ENCODE assay signal across 9 cellular contexts in the genomic region with DNA sequence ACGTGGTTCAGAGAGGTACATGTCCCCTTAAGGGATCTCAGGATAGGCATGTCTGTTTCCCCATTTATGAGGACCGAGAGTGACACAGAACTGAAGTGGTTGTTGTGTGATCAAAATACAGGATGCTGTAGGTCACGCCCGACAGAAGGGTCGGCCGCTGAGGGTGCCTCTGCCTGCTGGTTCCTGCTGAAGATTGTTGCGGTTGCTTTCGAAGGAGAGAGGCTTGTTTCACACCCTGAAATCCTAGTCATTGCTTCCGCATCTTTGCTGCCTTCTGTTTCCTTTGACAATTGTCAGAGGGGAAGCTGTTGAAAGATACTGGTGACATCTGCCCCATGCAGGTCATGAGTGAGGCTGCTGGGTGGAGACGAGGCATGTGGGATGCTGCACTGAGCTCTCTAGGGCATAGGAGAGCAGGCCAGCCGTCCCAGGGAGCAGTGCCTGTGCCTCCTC. TPM values are rescaled to one million over a fixed set of nuclear protein-coding genes. Genes with fewer than 3 reads are reported as not detected.
DNase-seq lines count a peak whose midpoint lies in the region; ATAC-seq and TF ChIP-seq lines count a peak whose summit lies in the region.
"Had no signal": no experiment of that assay in that cellular context is flagged by ENCODE, and none has a peak within 500 bp of the region (broad histone marks: within the 10 kb centered on the region; RNA-seq: fewer than 3 reads in every experiment).

No MANE protein-coding gene starts in this region.

- H3K4me3 ChIP-seq in coronary artery (no peak overlapping the region), breast epithelium (no peak overlapping the region)

- H3K9me3 ChIP-seq in breast epithelium: no peaks in the 10 kb centered on the region

- no peaks in the 10 kb centered on the region for H3K9me3 Mint-ChIP-seq in natural killer cell treated with Interleukin-12 subunit alpha and Interleukin-12 subunit beta and Interleukin-15 and Interleukin-18, amount 100 ng/mL, for 72 hours

- TF ChIP-seq POLR2A in breast epithelium (IDR thresholded peaks at IDR 0.05) (no peak), GM18505 (IDR thresholded peaks at IDR 0.05; ENCODE audit: borderline replicate concordance, extremely low read depth, insufficient read depth, insufficient read length) (no peak)

- H3K4me3 Mint-ChIP-seq in natural killer cell treated with Interleukin-12 subunit alpha and Interleukin-12 subunit beta and Interleukin-15 and Interleukin-18, amount 100 ng/mL, for 72 hours: peak overlapping the region; percentile 83

- H3K27ac ChIP-seq in coronary artery: peak overlapping the region in 1 of 2 donors; percentile 60
- H3K27ac ChIP-seq in breast epithelium: no peak overlapping the region

- intact Hi-C loops in breast epithelium (cut with DNase I; ENCODE audit: low total_unique reads): no loop called here

- no peaks in the 10 kb centered on the region for H3K27me3 Mint-ChIP-seq in natural killer cell treated with Interleukin-12 subunit alpha and Interleukin-12 subunit beta and Interleukin-15 and Interleukin-18, amount 100 ng/mL, for 72 hours

- no peaks in the 10 kb centered on the region for H3K36me3 ChIP-seq in breast epithelium

- H3K27ac Mint-ChIP-seq in natural killer cell treated with Interleukin-12 subunit alpha and Interleukin-12 subunit beta and Interleukin-15 and Interleukin-18, amount 100 ng/mL, for 72 hours: peak overlapping the region; percentile 76 to 87

- peaks cover 57 to 60% of the 10 kb centered on the region in 2 donors for H3K4me1 Mint-ChIP-seq in natural killer cell treated with Interleukin-12 subunit alpha and Interleukin-12 subunit beta and Interleukin-15 and Interleukin-18, amount 100 ng/mL, for 72 hours (ENCODE audit: low read depth in 2 of 2)

- H3K36me3 Mint-ChIP-seq in natural killer cell treated with Interleukin-12 subunit alpha and Interleukin-12 subunit beta and Interleukin-15 and Interleukin-18, amount 100 ng/mL, for 72 hours: no peaks in the 10 kb centered on the region

- TF ChIP-seq CTCF in coronary artery (IDR thresholded peaks at IDR 0.05) (no peak), breast epithelium (IDR thresholded peaks at IDR 0.05) (no peak)

- DNase-seq in NOMO-1 treated with dmso at 0.1 percent for 144 hours (lab: John Stamatoyannopoulos, UW; ENCODE audit: unreplicated experiment) (peak; percentile 99), NCI-H1694 treated with DMSO at 0.1 percent for 48 hours (lab: John Stamatoyannopoulos, UW) (no peak), coronary artery (ENCODE audit: low spot score) (no peak), breast epithelium (ENCODE audit: low spot score in 2 of 2) (no peak)
- DNase-seq in activated naive CD4-positive, alpha-beta T cell treated with Interleukin-2 at 50 U/mL for 16 hours: peak; percentile 66
- peak; percentile 73 for DNase-seq in natural killer cell treated with Interleukin-12 subunit alpha and Interleukin-12 subunit beta and Interleukin-15 and Interleukin-18, amount 100 ng/mL, for 72 hours (ENCODE audit: low spot score)

- peaks cover 6 to 12% of the 10 kb centered on the region in 2 donors for H3K4me1 ChIP-seq in breast epithelium

- ATAC-seq in GM21447 (IDR thresholded peaks at IDR 0.05; ENCODE audit: unreplicated experiment) (peak; percentile 47), GM18505 (IDR thresholded peaks at IDR 0.05; ENCODE audit: unreplicated experiment) (no peak)
- ATAC-seq in natural killer cell treated with Interleukin-12 subunit alpha and Interleukin-12 subunit beta and Interleukin-15 and Interleukin-18, amount 100 ng/mL, for 72 hours: peak; percentile 68 to 81

- no peaks in the 10 kb centered on the region for H3K27me3 ChIP-seq in breast epithelium

RNA-seq across cellular contexts. Expression of gene NAT9, which starts 3.8 kb away (rescaled TPM):
- 10 to 100 TPM; 42.9 to 60.7 TPM for total RNA-seq in natural killer cell treated with Interleukin-12 subunit alpha and Interleukin-12 subunit beta and Interleukin-15 and Interleukin-18, amount 100 ng/mL, for 72 hours
- 10 to 100 TPM; 20.6 to 41.3 (median 40.0) TPM for total RNA-seq in breast epithelium

RNA-seq across cellular contexts. Expression of gene NHERF1, which starts 31.5 kb away (rescaled TPM):
- total RNA-seq in natural killer cell treated with Interleukin-12 subunit alpha and Interleukin-12 subunit beta and Interleukin-15 and Interleukin-18, amount 100 ng/mL, for 72 hours: 100 to 1,000 TPM; 159 to 187 TPM
- total RNA-seq in breast epithelium: 10 to 100 TPM; 15.8 to 82.8 (median 36.4) TPM

RNA-seq across cellular contexts. Expression of gene RAB37, which starts 42.9 kb away (rescaled TPM):
- 1 to 10 TPM; 1.3 to 3.3 TPM for total RNA-seq in natural killer cell treated with Interleukin-12 subunit alpha and Interleukin-12 subunit beta and Interleukin-15 and Interleukin-18, amount 100 ng/mL, for 72 hours
- total RNA-seq in breast epithelium: 1 to 10 TPM in 2 of 3 donors, under 1 TPM in 1; 0.98 to 2.1 (median 2.0) TPM
- total RNA-seq: M059J had no signal

Comparison
In these comparisons a context has a peak if more than half of its experiments do, and no peak if none do; other contexts are left out.
1. DNase-seq: peak in NOMO-1 treated with dmso at 0.1 percent for 144 hours (single experiment), activated naive CD4-positive, alpha-beta T cell treated with Interleukin-2 at 50 U/mL for 16 hours (single experiment) and natural killer cell treated with Interleukin-12 subunit alpha and Interleukin-12 subunit beta and Interleukin-15 and Interleukin-18, amount 100 ng/mL, for 72 hours (single experiment); none in NCI-H1694 treated with DMSO at 0.1 percent for 48 hours (single experiment), coronary artery (single experiment) and breast epithelium (0 of 2).